Comparison of ENCODE assay signal across 1 cellular context in the genomic region with DNA sequence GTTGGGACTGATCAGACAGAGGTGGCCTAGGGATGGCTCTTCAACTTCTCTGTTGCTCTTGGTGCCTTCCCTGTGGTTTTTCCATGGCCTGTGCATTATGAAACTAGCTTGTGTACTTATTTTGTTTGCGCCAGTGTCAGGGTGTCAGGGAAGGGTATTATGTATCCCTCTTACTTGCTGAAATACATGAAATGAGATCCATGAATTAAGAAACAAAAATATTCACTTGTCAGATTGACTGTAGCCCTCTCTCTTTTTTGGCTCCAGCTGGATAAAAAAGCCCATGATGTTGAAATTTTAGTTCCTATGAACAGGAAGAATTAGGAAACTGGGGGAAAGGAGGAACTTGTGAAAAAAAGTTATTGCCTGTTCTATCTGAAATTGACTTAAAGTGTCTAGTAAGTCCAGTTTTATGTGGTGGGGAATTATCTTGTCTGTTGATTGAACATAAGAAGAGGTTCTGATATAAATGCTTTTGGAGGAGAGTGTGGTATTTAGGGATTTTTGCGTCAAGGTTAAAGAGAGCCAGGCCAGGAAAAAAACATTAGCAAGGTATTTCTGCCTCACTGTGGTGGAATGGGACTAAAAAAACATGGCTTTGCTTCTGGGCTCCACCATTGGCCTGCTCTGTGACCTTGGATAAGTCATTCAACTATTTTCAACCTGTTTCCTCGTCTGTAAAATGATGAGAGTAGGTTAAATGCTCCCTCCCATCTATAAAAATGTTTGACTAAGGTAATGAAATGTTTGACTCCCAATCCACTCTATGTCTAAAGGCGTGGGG.
TF ChIP-seq lines count a peak whose summit lies in the region.

No MANE protein-coding gene starts in this region.

TF ChIP-seq in GM23338, 12 proteins besides CTCF, POLR2A, EP300 and RAD21 (continued from another document):
- TF ChIP-seq ZNF462 (CRISPR knock-in tag; IDR thresholded peaks at IDR 0.05) (no peak), ZNF114 (CRISPR knock-in tag; IDR thresholded peaks at IDR 0.05) (no peak), EZH2 (IDR thresholded peaks at IDR 0.05; ENCODE audit: low read depth, unreplicated experiment) (no peak)
- TF ChIP-seq, protein P1, sequence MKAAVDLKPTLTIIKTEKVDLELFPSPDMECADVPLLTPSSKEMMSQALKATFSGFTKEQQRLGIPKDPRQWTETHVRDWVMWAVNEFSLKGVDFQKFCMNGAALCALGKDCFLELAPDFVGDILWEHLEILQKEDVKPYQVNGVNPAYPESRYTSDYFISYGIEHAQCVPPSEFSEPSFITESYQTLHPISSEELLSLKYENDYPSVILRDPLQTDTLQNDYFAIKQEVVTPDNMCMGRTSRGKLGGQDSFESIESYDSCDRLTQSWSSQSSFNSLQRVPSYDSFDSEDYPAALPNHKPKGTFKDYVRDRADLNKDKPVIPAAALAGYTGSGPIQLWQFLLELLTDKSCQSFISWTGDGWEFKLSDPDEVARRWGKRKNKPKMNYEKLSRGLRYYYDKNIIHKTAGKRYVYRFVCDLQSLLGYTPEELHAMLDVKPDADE (IDR thresholded peaks at IDR 0.05) = no peak
